17 cellular contexts compared by ENCODE assay signal in the genomic region with DNA sequence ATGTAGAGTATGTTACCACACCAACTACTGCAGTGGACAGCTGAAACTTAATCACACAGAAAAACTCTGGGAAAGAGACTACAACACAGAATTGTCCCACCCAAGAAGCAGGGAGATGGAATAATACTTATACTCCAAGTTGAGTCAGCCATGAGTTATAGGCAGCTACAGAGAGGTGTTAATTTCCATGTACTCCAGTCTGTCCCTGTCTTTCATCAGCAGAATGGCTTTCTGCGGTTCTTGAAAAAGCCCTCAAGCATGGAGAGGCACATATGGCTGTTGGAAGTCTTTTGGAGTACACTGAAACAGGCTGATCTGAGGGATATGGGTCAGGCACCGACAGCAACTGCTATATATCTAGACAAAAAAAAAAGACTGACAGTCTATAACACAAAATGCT.
"Had no signal": no experiment of that assay in that cellular context is flagged by ENCODE, and none has a peak within 500 bp of the region (broad histone marks: within the 10 kb centered on the region; RNA-seq: fewer than 3 reads in every experiment).

No MANE protein-coding gene starts in this region.

- ATAC-seq: activated CD4-positive, alpha-beta T cell treated with anti-CD3 and anti-CD28 coated beads for 36 hours; natural killer cell treated with Interleukin-12 subunit alpha and Interleukin-12 subunit beta and Interleukin-15 and Interleukin-18, amount 100 ng/mL, for 72 hours; pancreas; right lobe of liver; stimulated activated naive B cell treated with anti-CD40 and anti-IgM and Interleukin-4, amounts not matched to agents 10 μg/mL and 1 μg/mL and 100 μg/mL, for 72 hours; upper lobe of right lung; WTC11 had no signal

- DNase-seq: activated CD4-positive, alpha-beta memory T cell treated with anti-CD3 and anti-CD28 coated beads for 36 hours; activated CD4-positive, alpha-beta T cell treated with anti-CD3 and anti-CD28 coated beads for 36 hours; activated gamma-delta T cell treated with Interleukin-2 at 50 U/mL for 16 hours; activated naive CD8-positive, alpha-beta T cell treated with anti-CD3 and anti-CD28 coated beads for 36 hours; activated T-cell treated with anti-CD3 and anti-CD28 coated beads for 4 hours; amniotic stem cell; effector memory CD4-positive, alpha-beta T cell; esophagus squamous epithelium; mesenchymal stem cell; pancreas; right lobe of liver; spleen; stimulated activated CD4-positive, alpha-beta T cell treated with anti-CD3 and anti-CD28 coated beads, Interleukin-4, amount 100 ng/mL, for 4 hours; stimulated activated naive B cell treated with anti-CD40 and anti-IgM and Interleukin-4, amounts not matched to agents 10 μg/mL and 1 μg/mL and 100 μg/mL, for 72 hours; upper lobe of right lung had no signal
